17 cellular contexts compared by ENCODE assay signal in the genomic region with DNA sequence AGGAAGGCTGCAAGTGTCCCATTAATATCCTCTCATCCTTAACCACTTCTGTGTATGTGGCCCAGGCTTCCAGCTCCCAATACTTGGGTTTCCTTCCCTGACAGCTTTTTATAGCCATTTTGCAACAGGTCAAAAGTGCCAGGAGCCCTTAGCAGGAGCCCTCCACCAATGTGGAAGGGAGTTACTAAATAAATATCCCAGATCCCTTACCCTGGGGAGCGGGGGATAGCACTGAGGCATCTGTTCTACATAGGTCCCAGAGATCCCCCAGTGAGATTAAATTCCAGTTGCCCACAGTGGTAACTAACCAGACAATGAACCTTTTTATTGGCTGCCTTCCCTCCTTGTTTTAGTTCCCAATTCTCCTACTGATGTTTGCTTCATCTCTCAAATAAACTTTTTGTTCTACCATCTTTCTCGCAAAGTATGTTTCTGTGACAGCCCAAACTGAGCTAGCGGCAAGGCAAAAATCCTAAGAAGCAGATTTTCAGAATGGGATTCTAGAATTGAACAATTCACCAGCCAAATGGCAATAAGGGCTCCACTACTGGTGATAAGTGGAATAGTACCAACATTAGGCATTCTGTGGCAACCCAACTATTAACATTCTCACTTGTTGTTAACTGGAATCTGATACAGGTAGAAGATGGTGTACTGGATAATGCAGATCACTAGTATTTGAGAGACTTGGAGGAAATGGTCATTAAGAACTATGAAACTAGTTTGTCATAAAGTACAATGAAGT.
DNase-seq lines count a peak whose midpoint lies in the region; FAIRE-seq and TF ChIP-seq lines count a peak whose summit lies in the region.
"Had no signal": no experiment of that assay in that cellular context is flagged by ENCODE, and none has a peak within 500 bp of the region (broad histone marks: within the 10 kb centered on the region; RNA-seq: fewer than 3 reads in every experiment).

No MANE protein-coding gene starts in this region.

- no peak overlapping the region for H3K4me3 ChIP-seq in astrocyte of the cerebellum (ENCODE audit: low read depth, low read length)
- H3K4me3 ChIP-seq in kidney epithelial cell (ENCODE audit: low read depth, low read length) = no peak overlapping the region
- H3K4me3 ChIP-seq in ascending aorta = no peak overlapping the region

- in situ Hi-C loops in astrocyte of the cerebellum (cut with HindIII; ENCODE audit: low sequenced_read_pairs) = no loop called here

- no peaks in the 10 kb centered on the region for H3K9me3 ChIP-seq in ascending aorta

- no peak overlapping the region for H3K27ac ChIP-seq in 22Rv1
- H3K27ac ChIP-seq in ascending aorta = peak overlapping the region in 1 of 2 donors; percentile 27

- peaks cover 0 to 2% of the 10 kb centered on the region in 2 donors for H3K4me1 ChIP-seq in ascending aorta

- DNase-seq in astrocyte of the cerebellum (ENCODE audit: low read depth) = no peak
- no peak for DNase-seq in kidney epithelial cell (ENCODE audit: low read depth)
- DNase-seq in ascending aorta (ENCODE audit: low spot score in 2 of 2) = no peak
- DNase-seq in NCI-H1092 (lab: John Stamatoyannopoulos, UW) = no peak
- DNase-seq in NCI-H146 (lab: John Stamatoyannopoulos, UW) = no peak
- DNase-seq in NCI-H2029 (lab: John Stamatoyannopoulos, UW) = no peak
- DNase-seq: activated CD4-positive, alpha-beta T cell treated with anti-CD3 and anti-CD28 coated beads, Interleukin-2, amount 50 U/mL, for 1 hour; central memory CD4-positive, alpha-beta T cell; COR-L47; H7; Kasumi-1; NCI-H1694; SIG-M5; substantia nigra had no signal

- peak; percentile 3 for FAIRE-seq in G401.6 (lab: Jason Lieb, UNC)
- FAIRE-seq: endometrium had no signal

- TF ChIP-seq CTCF in 22Rv1 (IDR thresholded peaks at IDR 0.05) (0 out of 2 replicates have a peak, but pooled peaks have one; percentile 7), astrocyte of the cerebellum (IDR thresholded peaks at IDR 0.05; ENCODE audit: low read depth, low read length, missing control alignments) (peak; percentile 4), kidney epithelial cell (IDR thresholded peaks at IDR 0.05; ENCODE audit: insufficient read depth, low read length, poor library complexity, severe bottlenecking) (peak; percentile 10), ascending aorta (IDR thresholded peaks at IDR 0.05) (no peak)

- H3K27me3 ChIP-seq in kidney epithelial cell (ENCODE audit: control insufficient read depth, insufficient read depth, low read length) (no peaks in the 10 kb centered on the region), ascending aorta (no peaks in the 10 kb centered on the region)

- H3K36me3 ChIP-seq in kidney epithelial cell (ENCODE audit: control insufficient read depth, insufficient read depth, low read length) (no peaks in the 10 kb centered on the region), ascending aorta (no peaks in the 10 kb centered on the region)

- intact Hi-C loops in ascending aorta (cut with DNase I) = no loop called here

Comparison
In these comparisons a context has a peak if more than half of its experiments do, and no peak if none do; other contexts are left out.
1. CTCF ChIP-seq: peak in 22Rv1 (single experiment), astrocyte of the cerebellum (single experiment) and kidney epithelial cell (single experiment); none in ascending aorta (0 of 3).